21 cellular contexts compared by ENCODE assay signal in the genomic region with DNA sequence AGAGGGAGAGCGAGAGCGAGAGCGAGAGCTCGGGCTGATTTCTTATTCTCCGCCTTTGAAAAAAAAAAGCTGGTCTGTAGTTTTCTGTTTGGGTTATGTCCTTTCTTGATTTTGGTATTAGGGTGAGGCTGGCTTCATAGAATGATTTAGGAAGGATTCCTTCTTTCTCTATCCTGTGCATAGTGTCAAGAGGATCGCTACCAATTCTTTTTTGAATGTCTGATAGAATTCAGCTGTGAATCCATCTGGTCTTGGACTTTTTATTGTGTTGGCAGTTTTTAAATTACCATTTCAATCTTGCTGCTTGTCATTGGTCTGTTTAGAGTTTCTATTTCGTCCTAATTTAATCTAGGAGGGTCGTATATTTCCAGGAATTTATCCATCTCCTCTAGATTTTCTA.
DNase-seq lines count a peak whose midpoint lies in the region; ATAC-seq, FAIRE-seq and TF ChIP-seq lines count a peak whose summit lies in the region.
"Had no signal": no experiment of that assay in that cellular context is flagged by ENCODE, and none has a peak within 500 bp of the region (broad histone marks: within the 10 kb centered on the region; RNA-seq: fewer than 3 reads in every experiment).

No MANE protein-coding gene starts in this region.

- H3K4me3 ChIP-seq in HepG2 (replicated peaks in 1 of 3; ENCODE audit: insufficient read depth in 1 of 3, low read depth in 2 of 3, low read length in 3 of 3), result no peak overlapping the region
- H3K4me3 ChIP-seq in right lobe of liver, result no peak overlapping the region
- no peak overlapping the region for H3K4me3 ChIP-seq in K562
- no peak overlapping the region for H3K4me3 ChIP-seq in endothelial cell of umbilical vein (replicated peaks in 1 of 3; ENCODE audit: insufficient read depth in 1 of 3, low read depth in 1 of 3, low read length in 3 of 3)
- H3K4me3 ChIP-seq: A549; BLaER1 treated with 17β-estradiol and CSF1 and Interleukin-3, amounts not matched to agents 10 nM and 100 nM; GM12878 had no signal

- H3K27ac ChIP-seq in HepG2 (ENCODE audit: extremely low read length, insufficient read depth, low read length) (no peak overlapping the region), right lobe of liver (no peak overlapping the region), K562 (ENCODE audit: extremely low read depth, low read depth, low read length) (no peak overlapping the region), endothelial cell of umbilical vein (ENCODE audit: insufficient read depth, low read depth, low read length) (no peak overlapping the region)
- H3K27ac ChIP-seq: 22Rv1; A549; BLaER1 treated with 17β-estradiol and CSF1 and Interleukin-3, amounts not matched to agents 10 nM and 100 nM; C4-2B had no signal

- no peaks in the 10 kb centered on the region for H3K9me3 ChIP-seq in HepG2 (ENCODE audit: low read length)
- no peaks in the 10 kb centered on the region for H3K9me3 ChIP-seq in right lobe of liver
- peaks cover 6% of the 10 kb centered on the region; the same call in 1 of the 2 replicates for H3K9me3 ChIP-seq in K562 (replicated peaks; ENCODE audit: control insufficient read depth, insufficient read depth, low read depth, low read length)
- H3K9me3 ChIP-seq in endothelial cell of umbilical vein (replicated peaks; ENCODE audit: control insufficient read depth, insufficient read depth, low read length), result no peaks in the 10 kb centered on the region
- H3K9me3 ChIP-seq: A549; BLaER1 treated with 17β-estradiol and CSF1 and Interleukin-3, amounts not matched to agents 10 nM and 100 nM had no signal

- H3K4me1 ChIP-seq in HepG2 (ENCODE audit: insufficient read depth, low read length), result peaks cover 14% of the 10 kb centered on the region; the same call in 1 of the 2 replicates
- H3K4me1 ChIP-seq in right lobe of liver, result no peaks in the 10 kb centered on the region
- H3K4me1 ChIP-seq in K562 (replicated peaks in 1 of 2; ENCODE audit: control insufficient read depth in 2 of 2, insufficient read depth in 2 of 2, low read length in 2 of 2), result no peaks in the 10 kb centered on the region
- no peaks in the 10 kb centered on the region for H3K4me1 ChIP-seq in endothelial cell of umbilical vein (ENCODE audit: control insufficient read depth, extremely low read depth, insufficient read depth, low read length)
- H3K4me1 ChIP-seq: A549; BLaER1 treated with 17β-estradiol and CSF1 and Interleukin-3, amounts not matched to agents 10 nM and 100 nM had no signal

- FAIRE-seq in HepG2 (lab: Jason Lieb, UNC), result no peak
- FAIRE-seq in K562 (lab: Jason Lieb, UNC), result no peak
- FAIRE-seq in endothelial cell of umbilical vein (lab: Jason Lieb, UNC), result peak; percentile 18
- FAIRE-seq: A549, D721Med, GM12878, GM12892, GM18507 had no signal

- no peak for ATAC-seq in HepG2
- ATAC-seq in right lobe of liver, result no peak
- no peak for ATAC-seq in K562
- no peak for ATAC-seq in left colon
- ATAC-seq: A549; CD8-positive, alpha-beta T cell; GM12878 had no signal

- H3K4me2 ChIP-seq in HepG2 (ENCODE audit: low read depth, low read length) (no peak overlapping the region), K562 (ENCODE audit: insufficient read depth, low read length) (no peak overlapping the region), endothelial cell of umbilical vein (ENCODE audit: insufficient read depth, low read length) (no peak overlapping the region)
- H3K4me2 ChIP-seq: A549; BLaER1 treated with 17β-estradiol and CSF1 and Interleukin-3, amounts not matched to agents 10 nM and 100 nM had no signal

- H3K9me1 ChIP-seq in K562 (ENCODE audit: control insufficient read depth, insufficient read depth, low read length) (no peaks in the 10 kb centered on the region), endothelial cell of umbilical vein (replicated peaks; ENCODE audit: control insufficient read depth, extremely low read depth, insufficient read depth, low read length) (no peaks in the 10 kb centered on the region)

- DNase-seq in HepG2 (ENCODE audit: low spot score) (no peak), right lobe of liver (no peak), K562 (ENCODE audit: extremely low read depth in 1 of 4, low spot score in 3 of 4) (no peak), endothelial cell of umbilical vein (ENCODE audit: low read depth, low spot score) (no peak), left colon (no peak), NOMO-1 treated with dmso at 0.1 percent for 144 hours (lab: John Stamatoyannopoulos, UW; ENCODE audit: unreplicated experiment) (no peak), NCI-H510A (lab: John Stamatoyannopoulos, UW) (no peak)
- DNase-seq: AML-193; Calu3; CD4-positive, alpha-beta T cell; CD8-positive, alpha-beta T cell; DMS79 treated with DMSO at 0.1 percent for 48 hours; GDM1 had no signal

- TF ChIP-seq EP300 in HepG2 (IDR thresholded peaks at IDR 0.05; ENCODE audit: low read depth in 2 of 2, low read length in 2 of 2), result no peak
- TF ChIP-seq EP300 in HepG2 (CRISPR knock-in tag; IDR thresholded peaks at IDR 0.05; ENCODE audit: borderline replicate concordance), result no peak
- TF ChIP-seq EP300 in K562 (IDR thresholded peaks at IDR 0.05; ENCODE audit: low read length), result no peak

- TF ChIP-seq POLR2A in HepG2 (IDR thresholded peaks at IDR 0.05; ENCODE audit: insufficient read depth in 1 of 2, low read depth in 2 of 2, low read length in 2 of 2), result no peak
- no peak for TF ChIP-seq POLR2A in right lobe of liver (IDR thresholded peaks at IDR 0.05)
- no peak for TF ChIP-seq POLR2A in K562 (conservative IDR thresholded peaks at IDR 0.05)
- no peak for TF ChIP-seq POLR2A in endothelial cell of umbilical vein (IDR thresholded peaks at IDR 0.05; ENCODE audit: low read depth, low read length)

- H3K27me3 ChIP-seq in HepG2 (ENCODE audit: control insufficient read depth in 1 of 2, insufficient read depth in 2 of 2, low read length in 2 of 2) (no peaks in the 10 kb centered on the region), right lobe of liver (no peaks in the 10 kb centered on the region), K562 (ENCODE audit: control insufficient read depth in 2 of 2, insufficient read depth in 2 of 2, low read length in 2 of 2) (no peaks in the 10 kb centered on the region), endothelial cell of umbilical vein (ENCODE audit: control insufficient read depth in 2 of 2, insufficient read depth in 2 of 2, low read length in 2 of 2) (no peaks in the 10 kb centered on the region)
- H3K27me3 ChIP-seq: BLaER1 treated with 17β-estradiol and CSF1 and Interleukin-3, amounts not matched to agents 10 nM and 100 nM had no signal

- no peaks in the 10 kb centered on the region for H3K36me3 ChIP-seq in HepG2 (replicated peaks in 1 of 2; ENCODE audit: control insufficient read depth in 1 of 2, insufficient read depth in 2 of 2, low read length in 2 of 2)
- H3K36me3 ChIP-seq in right lobe of liver, result no peaks in the 10 kb centered on the region
- no peaks in the 10 kb centered on the region for H3K36me3 ChIP-seq in K562 (ENCODE audit: control insufficient read depth, insufficient read depth, low read length)
- H3K36me3 ChIP-seq in endothelial cell of umbilical vein (ENCODE audit: control insufficient read depth in 2 of 2, extremely low read depth in 1 of 2, insufficient read depth in 2 of 2, low read length in 2 of 2), result no peaks in the 10 kb centered on the region
- H3K36me3 ChIP-seq: BLaER1 treated with 17β-estradiol and CSF1 and Interleukin-3, amounts not matched to agents 10 nM and 100 nM had no signal

- POLR2A ChIA-PET in HepG2 (lab: Yijun Ruan, JAX), result no interaction called here
- POLR2A ChIA-PET in K562 (lab: Yijun Ruan, JAX), result no interaction called here
- POLR2A ChIA-PET in endothelial cell of umbilical vein (lab: Charles Lee), result no interaction called here

- in situ Hi-C loops in HepG2 (cut with HindIII; ENCODE audit: extremely low pct_ligation_motif_present, low pct_unique_long_range_greater_than_20kb) (no loop called here), K562 (cut with MboI) (no loop called here)

- dilution Hi-C loops in endothelial cell of umbilical vein (cut with MboI; ENCODE audit: extremely low pct_ligation_motif_present, low sequenced_read_pairs), result no loop called here

- no peaks in the 10 kb centered on the region for H3K79me2 ChIP-seq in HepG2 (ENCODE audit: insufficient read depth, low read length)
- H3K79me2 ChIP-seq in K562 (ENCODE audit: control insufficient read depth, insufficient read depth, low read length), result no peaks in the 10 kb centered on the region
- no peaks in the 10 kb centered on the region for H3K79me2 ChIP-seq in endothelial cell of umbilical vein (ENCODE audit: control insufficient read depth, insufficient read depth, low read length)

- 61% methylated on average over 8 of the region's 8 CpGs for WGBS in HepG2 (ENCODE audit: low lambda C conversion rate)
- WGBS in right lobe of liver (ENCODE audit: insufficient coverage, low coverage, low lambda C conversion rate, missing lambda C conversion rate), result 74% methylated on average over 8 of the region's 8 CpGs
- WGBS in K562 (ENCODE audit: insufficient coverage, low coverage, missing lambda C conversion rate), result 0% methylated on average over 4 of the region's 8 CpGs

- TF ChIP-seq CTCF in HepG2 (CRISPR knock-in tag; IDR thresholded peaks at IDR 0.05) (no peak), right lobe of liver (IDR thresholded peaks at IDR 0.05) (no peak), K562 (IDR thresholded peaks at IDR 0.05 in 2 of 3, conservative IDR thresholded peaks at IDR 0.05 in 1 of 3; ENCODE audit: insufficient read depth in 2 of 3, low read depth in 1 of 3, low read length in 3 of 3) (no peak), endothelial cell of umbilical vein (IDR thresholded peaks at IDR 0.05; ENCODE audit: extremely low read depth in 1 of 2, insufficient read depth in 1 of 2, low read depth in 1 of 2, low read length in 2 of 2) (no peak)

- intact Hi-C loops in HepG2 (cut with micrococcal nuclease; ENCODE audit: unreplicated experiment), result no loop called here
- intact Hi-C loops in right lobe of liver (cut with DNase I), result no loop called here
- intact Hi-C loops in K562 (cut with micrococcal nuclease), result no loop called here
- intact Hi-C loops in endothelial cell of umbilical vein (cut with micrococcal nuclease), result loop anchor here (10.0 kb wide), 1 partner anchor 932 kb away; no protein-coding TSS in a partner anchor
- intact Hi-C loops in left colon (cut with DNase I, micrococcal nuclease), result no loop called here

- CTCF ChIA-PET in HepG2 (lab: Yijun Ruan, JAX; ENCODE audit: low intra/inter-chr PET ratio, low total read pairs), result no interaction called here
- CTCF ChIA-PET in K562 (lab: Yijun Ruan, JAX; ENCODE audit: low intra/inter-chr PET ratio), result no interaction called here
- CTCF ChIA-PET in endothelial cell of umbilical vein (lab: Charles Lee), result no interaction called here

- H2AFZ ChIP-seq in HepG2 (ENCODE audit: low read length) (no peak overlapping the region), K562 (ENCODE audit: low read depth, low read length) (no peak overlapping the region), endothelial cell of umbilical vein (ENCODE audit: low read depth, low read length) (no peak overlapping the region)

- no peaks in the 10 kb centered on the region for H4K20me1 ChIP-seq in HepG2 (ENCODE audit: insufficient read depth, low read length)
- no peaks in the 10 kb centered on the region for H4K20me1 ChIP-seq in K562 (replicated peaks; ENCODE audit: control insufficient read depth, insufficient read depth, low read length)
- no peaks in the 10 kb centered on the region for H4K20me1 ChIP-seq in endothelial cell of umbilical vein (replicated peaks; ENCODE audit: control insufficient read depth, extremely low read depth, insufficient read depth, low read length)
- H4K20me1 ChIP-seq: BLaER1 treated with 17β-estradiol and CSF1 and Interleukin-3, amounts not matched to agents 10 nM and 100 nM had no signal

- H3K9ac ChIP-seq in HepG2 (ENCODE audit: insufficient read depth, low read depth, low read length), result no peak overlapping the region
- no peak overlapping the region for H3K9ac ChIP-seq in K562 (ENCODE audit: insufficient read depth in 1 of 2, low read depth in 2 of 2, low read length in 2 of 2)
- H3K9ac ChIP-seq in endothelial cell of umbilical vein (replicated peaks; ENCODE audit: extremely low read depth, insufficient read depth, low read length), result no peak overlapping the region
- H3K9ac ChIP-seq: BLaER1 treated with 17β-estradiol and CSF1 and Interleukin-3, amounts not matched to agents 10 nM and 100 nM had no signal

- TF ChIP-seq RAD21 in HepG2 (CRISPR knock-in tag; IDR thresholded peaks at IDR 0.05), result no peak
- no peak for TF ChIP-seq RAD21 in K562 (CRISPR knock-in tag; conservative IDR thresholded peaks at IDR 0.05 in 1 of 2, IDR thresholded peaks at IDR 0.05 in 1 of 2)

- no TSS peak for BruUV-seq in HepG2 (replicated peaks; lab: Mats Ljungman, UMichigan)
- no TSS peak for BruUV-seq in K562 (replicated peaks; lab: Mats Ljungman, UMichigan)
- BruUV-seq in endothelial cell of umbilical vein (replicated peaks; lab: Mats Ljungman, UMichigan), result no TSS peak
